ENCODE assay signal across 20 cellular contexts in genomic region chr11:113546757-113547507, GRCh38.
A peak's percentile ranks its signal among the peaks of the same experiment; 100 is the strongest.
DNase-seq lines count a peak whose midpoint lies in the region; ATAC-seq and TF ChIP-seq lines count a peak whose summit lies in the region.
"Had no signal": no experiment of that assay in that cellular context is flagged by ENCODE, and none has a peak within 500 bp of the region (broad histone marks: within the 10 kb centered on the region; RNA-seq: fewer than 3 reads in every experiment).

No MANE protein-coding gene starts in this region.

- H3K36me3 ChIP-seq in mesenchymal stem cell (ENCODE audit: control insufficient read depth in 1 of 2, insufficient read depth in 2 of 2, low read depth in 1 of 2, low read length in 2 of 2) (no peaks in the 10 kb centered on the region), gastrocnemius medialis (no peaks in the 10 kb centered on the region)
- H3K36me3 ChIP-seq: right lobe of liver, thoracic aorta had no signal

- TF ChIP-seq POLR2A in gastrocnemius medialis (IDR thresholded peaks at IDR 0.05), result no peak

- no peak overlapping the region for H2BK12ac ChIP-seq in mesenchymal stem cell (ENCODE audit: low read length in 2 of 2)

- no peak overlapping the region for H2BK5ac ChIP-seq in mesenchymal stem cell (ENCODE audit: low read depth, low read length, poor library complexity, severe bottlenecking)

- H2AFZ ChIP-seq in mesenchymal stem cell (ENCODE audit: low read depth, low read length), result no peak overlapping the region

- in situ Hi-C loops in gastrocnemius medialis (cut with MboI; ENCODE audit: low sequenced_read_pairs in 4 of 4), result loop anchor here (25.0 kb wide), 1 partner anchor 190 kb away; no protein-coding TSS in a partner anchor

- no peak overlapping the region for H2AK5ac ChIP-seq in mesenchymal stem cell (ENCODE audit: low read length, severe bottlenecking)

- DNase-seq in Daoy (ENCODE audit: low read depth) (peak; percentile 97), OCI-M1 (lab: John Stamatoyannopoulos, UW) (peak; percentile 69), choroid plexus epithelial cell (ENCODE audit: low read depth) (peak; percentile 42), mesenchymal stem cell (peak; percentile 79), gastrocnemius medialis (no peak), caudate nucleus (lab: John Stamatoyannopoulos, UW) (no peak), NCI-H187 treated with DMSO at 0.1 percent for 48 hours (lab: John Stamatoyannopoulos, UW) (no peak)
- DNase-seq: activated CD8-positive, alpha-beta T cell treated with anti-CD3 and anti-CD28 coated beads, Interleukin-2, amount 10 ng/mL, durations not matched to agents 7 days and 5 days; aorta; GOT3; KBM-7; mesendoderm; NCI-H1436; NCI-H510A treated with DMSO at 0.1 percent for 48 hours; right lobe of liver; stimulated activated CD4-positive, alpha-beta T cell treated with anti-CD3 and anti-CD28 coated beads, Interleukin-2, amount 100 ng/mL, for 48 hours; stimulated activated CD8-positive, alpha-beta memory T cell treated with anti-CD3 and anti-CD28 coated beads, Interleukin-4, amount 100 ng/mL, for 48 hours had no signal

- H4K91ac ChIP-seq in mesenchymal stem cell (ENCODE audit: low read length), result no peak overlapping the region

- H3K23ac ChIP-seq in mesenchymal stem cell (ENCODE audit: low read length in 2 of 2), result no peak overlapping the region

- TF ChIP-seq CTCF in choroid plexus epithelial cell (conservative IDR thresholded peaks at IDR 0.05; ENCODE audit: low read depth, low read length), result no peak
- no peak for TF ChIP-seq CTCF in gastrocnemius medialis (IDR thresholded peaks at IDR 0.05 in 4 of 5, conservative IDR thresholded peaks at IDR 0.05 in 1 of 5)

- no peak overlapping the region for H3K4ac ChIP-seq in mesenchymal stem cell (ENCODE audit: low read depth in 1 of 2, low read length in 2 of 2)

- H3K4me2 ChIP-seq in mesenchymal stem cell (ENCODE audit: low read length, poor library complexity, severe bottlenecking), result no peak overlapping the region

- intact Hi-C loops in gastrocnemius medialis (cut with DNase I; ENCODE audit: low total_unique reads), result no loop called here

- ATAC-seq in GM21423 (IDR thresholded peaks at IDR 0.05; ENCODE audit: unreplicated experiment), result no peak
- no peak for ATAC-seq in gastrocnemius medialis
- ATAC-seq: activated CD8-positive, alpha-beta T cell treated with anti-CD3 and anti-CD28 coated beads, Interleukin-2, amount 10 ng/mL, durations not matched to agents 7 days and 5 days; right lobe of liver; SK-N-SH treated with all-trans-retinoic acid at 6 μM for 48 hours had no signal

- H4K8ac ChIP-seq in mesenchymal stem cell (ENCODE audit: low read length), result no peak overlapping the region

- H2BK120ac ChIP-seq in mesenchymal stem cell (ENCODE audit: low read depth, low read length), result no peak overlapping the region

- no peak overlapping the region for H3K18ac ChIP-seq in mesenchymal stem cell (ENCODE audit: low read depth in 1 of 2, low read length in 2 of 2)

- H3K27ac ChIP-seq in mesenchymal stem cell (ENCODE audit: low read length, poor library complexity, severe bottlenecking) (no peak overlapping the region), gastrocnemius medialis (no peak overlapping the region), caudate nucleus (ENCODE audit: low read depth, low read length) (no peak overlapping the region)
- H3K27ac ChIP-seq: right lobe of liver, thoracic aorta had no signal

- H3K9me3 ChIP-seq in mesenchymal stem cell (ENCODE audit: control insufficient read depth, low read length) (no peaks in the 10 kb centered on the region), gastrocnemius medialis (no peaks in the 10 kb centered on the region)
- H3K9me3 ChIP-seq: right lobe of liver, thoracic aorta had no signal

- H3K9ac ChIP-seq in mesenchymal stem cell (ENCODE audit: low read length), result no peak overlapping the region

- H2BK15ac ChIP-seq in mesenchymal stem cell (ENCODE audit: low read depth, poor library complexity, severe bottlenecking), result no peak overlapping the region

- H3K27me3 ChIP-seq in mesenchymal stem cell (ENCODE audit: control insufficient read depth in 1 of 2, insufficient read depth in 1 of 2, low read length in 2 of 2) (peaks cover 13 to 66% of the 10 kb centered on the region in 2 experiments), gastrocnemius medialis (no peaks in the 10 kb centered on the region)
- H3K27me3 ChIP-seq: right lobe of liver had no signal

- no peak overlapping the region for H3K14ac ChIP-seq in mesenchymal stem cell (ENCODE audit: low read length in 2 of 2)

- 51% methylated on average over 5 of the region's 5 CpGs for WGBS in mesenchymal stem cell

- H3K4me3 ChIP-seq in choroid plexus epithelial cell (ENCODE audit: low read depth, low read length) (no peak overlapping the region), mesenchymal stem cell (ENCODE audit: insufficient read depth in 1 of 2, low read depth in 1 of 2, low read length in 2 of 2) (no peak overlapping the region), gastrocnemius medialis (no peak overlapping the region)
- H3K4me3 ChIP-seq: right lobe of liver, thoracic aorta had no signal

- no peaks in the 10 kb centered on the region for H3K4me1 ChIP-seq in mesenchymal stem cell (ENCODE audit: control insufficient read depth, insufficient read depth, low read depth, low read length)
- H3K4me1 ChIP-seq in gastrocnemius medialis, result no peaks in the 10 kb centered on the region
- H3K4me1 ChIP-seq: right lobe of liver had no signal

- no peaks in the 10 kb centered on the region for H3K79me1 ChIP-seq in mesenchymal stem cell (replicated peaks; ENCODE audit: low read length, poor library complexity, severe bottlenecking)

Comparison
In these comparisons a context has a peak if more than half of its experiments do, and no peak if none do; other contexts are left out.
1. DNase-seq: peak in Daoy (single experiment), OCI-M1 (single experiment), choroid plexus epithelial cell (single experiment) and mesenchymal stem cell (single experiment); none in gastrocnemius medialis (0 of 2), caudate nucleus (0 of 61) and NCI-H187 treated with DMSO at 0.1 percent for 48 hours (single experiment).